ENCODE assay signal across 30 cellular contexts in the genomic region with DNA sequence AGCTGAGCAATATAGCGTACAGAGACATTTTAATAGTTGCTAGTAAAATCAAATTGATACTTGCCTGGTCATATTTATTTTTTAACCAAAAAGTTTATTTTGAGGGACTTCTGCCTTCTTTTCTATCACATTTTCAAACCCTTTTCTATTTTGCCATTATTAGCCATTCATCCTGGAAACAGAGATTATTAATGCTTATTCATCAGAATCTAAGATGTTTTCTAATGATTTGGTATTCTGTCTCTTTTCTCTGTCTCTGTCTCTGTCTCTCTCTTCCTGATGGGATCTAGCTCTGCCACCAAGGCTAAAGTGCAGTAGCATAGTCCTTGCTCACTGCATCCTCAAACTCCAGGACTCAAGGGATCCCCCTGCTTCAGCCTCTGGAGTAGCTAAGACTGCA.
DNase-seq lines count a peak whose midpoint lies in the region; ATAC-seq, FAIRE-seq and TF ChIP-seq lines count a peak whose summit lies in the region.
"Had no signal": no experiment of that assay in that cellular context is flagged by ENCODE, and none has a peak within 500 bp of the region (broad histone marks: within the 10 kb centered on the region; RNA-seq: fewer than 3 reads in every experiment).

No MANE protein-coding gene starts in this region.

- H3K4me2 ChIP-seq in HepG2 (ENCODE audit: low read depth, low read length) (no peak overlapping the region), A549 (no peak overlapping the region)
- H3K4me2 ChIP-seq: BLaER1; BLaER1 treated with 17β-estradiol and CSF1 and Interleukin-3, amounts not matched to agents 10 nM and 100 nM had no signal

- H3K27me3 ChIP-seq in HepG2 (ENCODE audit: control insufficient read depth in 1 of 2, insufficient read depth in 2 of 2, low read length in 2 of 2): no peaks in the 10 kb centered on the region
- no peaks in the 10 kb centered on the region for H3K27me3 ChIP-seq in right lobe of liver
- H3K27me3 ChIP-seq: BE2C; BLaER1; BLaER1 treated with 17β-estradiol and CSF1 and Interleukin-3, amounts not matched to agents 10 nM and 100 nM had no signal

- BruUV-seq in HepG2 (replicated peaks; lab: Mats Ljungman, UMichigan): no TSS peak

- peaks cover 80% of the 10 kb centered on the region for H3K9me3 ChIP-seq in HepG2 (ENCODE audit: low read length)
- H3K9me3 ChIP-seq in right lobe of liver: no peaks in the 10 kb centered on the region
- no peaks in the 10 kb centered on the region for H3K9me3 ChIP-seq in A549
- H3K9me3 ChIP-seq: BE2C, BLaER1, Caco-2 had no signal

- H3K27ac ChIP-seq in HepG2 (ENCODE audit: extremely low read length, insufficient read depth, low read length) (no peak overlapping the region), right lobe of liver (no peak overlapping the region), A549 (no peak overlapping the region)
- H3K27ac ChIP-seq: 22Rv1; BLaER1; BLaER1 treated with 17β-estradiol and CSF1 and Interleukin-3, amounts not matched to agents 10 nM and 100 nM; C4-2B had no signal

- intact Hi-C loops in HepG2 (cut with micrococcal nuclease; ENCODE audit: unreplicated experiment): no loop called here
- intact Hi-C loops in right lobe of liver (cut with DNase I): no loop called here

- no peak for TF ChIP-seq CTCF in HepG2 (CRISPR knock-in tag; IDR thresholded peaks at IDR 0.05)
- TF ChIP-seq CTCF in right lobe of liver (IDR thresholded peaks at IDR 0.05): no peak
- no peak for TF ChIP-seq CTCF in A549 (IDR thresholded peaks at IDR 0.05)

- no peak for ATAC-seq in HepG2
- no peak for ATAC-seq in right lobe of liver
- no peak for ATAC-seq in A549
- ATAC-seq in HG02981 (IDR thresholded peaks at IDR 0.05; ENCODE audit: unreplicated experiment): no peak
- ATAC-seq: CD8-positive, alpha-beta T cell had no signal

- H3K4me3 ChIP-seq in HepG2 (replicated peaks in 1 of 3; ENCODE audit: insufficient read depth in 1 of 3, low read depth in 2 of 3, low read length in 3 of 3) (no peak overlapping the region), right lobe of liver (no peak overlapping the region), A549 (no peak overlapping the region)
- H3K4me3 ChIP-seq: BLaER1; BLaER1 treated with 17β-estradiol and CSF1 and Interleukin-3, amounts not matched to agents 10 nM and 100 nM had no signal

- no peak overlapping the region for H3K9ac ChIP-seq in HepG2 (ENCODE audit: insufficient read depth, low read depth, low read length)
- H3K9ac ChIP-seq: BLaER1; BLaER1 treated with 17β-estradiol and CSF1 and Interleukin-3, amounts not matched to agents 10 nM and 100 nM had no signal

- H3K36me3 ChIP-seq in HepG2 (replicated peaks in 1 of 2; ENCODE audit: control insufficient read depth in 1 of 2, insufficient read depth in 2 of 2, low read length in 2 of 2) (no peaks in the 10 kb centered on the region), right lobe of liver (no peaks in the 10 kb centered on the region)
- H3K36me3 ChIP-seq: BE2C; BLaER1; BLaER1 treated with 17β-estradiol and CSF1 and Interleukin-3, amounts not matched to agents 10 nM and 100 nM had no signal

- H3K4me1 ChIP-seq in HepG2 (ENCODE audit: insufficient read depth, low read length) (no peaks in the 10 kb centered on the region), right lobe of liver (peaks cover 0 to 4% (median 0%) of the 10 kb centered on the region in 4 donors), A549 (no peaks in the 10 kb centered on the region)
- H3K4me1 ChIP-seq: BE2C; BLaER1; BLaER1 treated with 17β-estradiol and CSF1 and Interleukin-3, amounts not matched to agents 10 nM and 100 nM; Caco-2 had no signal

- TF ChIP-seq EP300 in HepG2 (IDR thresholded peaks at IDR 0.05; ENCODE audit: low read depth in 2 of 2, low read length in 2 of 2): no peak
- no peak for TF ChIP-seq EP300 in HepG2 (CRISPR knock-in tag; IDR thresholded peaks at IDR 0.05; ENCODE audit: borderline replicate concordance)
- no peak for TF ChIP-seq EP300 in A549 (IDR thresholded peaks at IDR 0.05)

- TF ChIP-seq POLR2A in HepG2 (IDR thresholded peaks at IDR 0.05; ENCODE audit: insufficient read depth in 1 of 2, low read depth in 2 of 2, low read length in 2 of 2) (no peak), right lobe of liver (IDR thresholded peaks at IDR 0.05) (no peak), A549 (IDR thresholded peaks at IDR 0.05; ENCODE audit: low read length) (no peak)

- DNase-seq in HepG2 (ENCODE audit: low spot score) (no peak), right lobe of liver (no peak), A549 (ENCODE audit: low read depth in 1 of 2, low spot score in 1 of 2) (no peak)
- DNase-seq: 8988T; ACHN; AML-193; BE2C; C1 segment of cervical spinal cord; Caco-2; Calu3; CD4-positive, alpha-beta memory T cell; CD4-positive, alpha-beta T cell; CD4-positive, CD25-positive, alpha-beta regulatory T cell; CD8-positive, alpha-beta memory T cell; CD8-positive, alpha-beta T cell; COR-L47; DMS 273 treated with DMSO at 0.1 percent for 48 hours; DMS153; DMS53; DMS79; DMS79 treated with DMSO at 0.1 percent for 48 hours; DND-41; EL had no signal

- H3K79me2 ChIP-seq in HepG2 (ENCODE audit: insufficient read depth, low read length): no peaks in the 10 kb centered on the region

- H2AFZ ChIP-seq in HepG2 (ENCODE audit: low read length): no peak overlapping the region

- 50% methylated on average over 1 of the region's 1 CpG for WGBS in HepG2 (ENCODE audit: low lambda C conversion rate)
- WGBS in right lobe of liver (ENCODE audit: insufficient coverage, low coverage, low lambda C conversion rate, missing lambda C conversion rate): 71% methylated on average over 1 of the region's 1 CpG
- WGBS in A549 (ENCODE audit: missing lambda C conversion rate): 37% methylated on average over 1 of the region's 1 CpG

- FAIRE-seq in HepG2 (lab: Jason Lieb, UNC): no peak
- FAIRE-seq in A549 (lab: Jason Lieb, UNC): no peak
- FAIRE-seq: A204.1, D721Med had no signal

- CTCF ChIA-PET in HepG2 (lab: Yijun Ruan, JAX; ENCODE audit: low intra/inter-chr PET ratio, low total read pairs) (no interaction called here), A549 (lab: Yijun Ruan, JAX) (no interaction called here)

- POLR2A ChIA-PET in HepG2 (lab: Yijun Ruan, JAX) (no interaction called here), A549 (lab: Yijun Ruan, JAX) (no interaction called here)

- TF ChIP-seq RAD21 in HepG2 (CRISPR knock-in tag; IDR thresholded peaks at IDR 0.05) (no peak), A549 (conservative IDR thresholded peaks at IDR 0.05 in 1 of 2, IDR thresholded peaks at IDR 0.05 in 1 of 2) (no peak)

- no peaks in the 10 kb centered on the region for H4K20me1 ChIP-seq in HepG2 (ENCODE audit: insufficient read depth, low read length)
- H4K20me1 ChIP-seq: BLaER1; BLaER1 treated with 17β-estradiol and CSF1 and Interleukin-3, amounts not matched to agents 10 nM and 100 nM had no signal

- in situ Hi-C loops in HepG2 (cut with HindIII; ENCODE audit: extremely low pct_ligation_motif_present, low pct_unique_long_range_greater_than_20kb): no loop called here

TF ChIP-seq in HepG2, 621 proteins besides CTCF, POLR2A, EP300 and RAD21:
- TF ChIP-seq MAFK (conservative IDR thresholded peaks at IDR 0.05 in 1 of 2, IDR thresholded peaks at IDR 0.05 in 1 of 2; ENCODE audit: low read length in 2 of 2): peak; percentile 44 to 70
- no peak for TF ChIP-seq GABPA (IDR thresholded peaks at IDR 0.05; ENCODE audit: low read depth, low read length)
- no peak for TF ChIP-seq GABPA (CRISPR knock-in tag; IDR thresholded peaks at IDR 0.05; ENCODE audit: low read depth)
- TF ChIP-seq MAFF (IDR thresholded peaks at IDR 0.05; ENCODE audit: low read depth, low read length): peak; percentile 66

TF ChIP-seq in A549, 52 proteins besides CTCF, POLR2A, EP300 and RAD21:
- TF ChIP-seq FOSL2 (IDR thresholded peaks at IDR 0.05) (no peak), FOSL2 (CRISPR knock-in tag; IDR thresholded peaks at IDR 0.05) (no peak), MAFK (IDR thresholded peaks at IDR 0.05; ENCODE audit: partially characterized antibody) (peak; percentile 25)
